In genomic region chr13:35787937-35788336, GRCh38 we compare ENCODE assay signal across 33 cellular contexts.
A peak's percentile ranks its signal among the peaks of the same experiment; 100 is the strongest.
DNase-seq lines count a peak whose midpoint lies in the region; TF ChIP-seq lines count a peak whose summit lies in the region.
"Had no signal": no experiment of that assay in that cellular context is flagged by ENCODE, and none has a peak within 500 bp of the region (broad histone marks: within the 10 kb centered on the region; RNA-seq: fewer than 3 reads in every experiment).

No MANE protein-coding gene starts in this region.

- no peaks in the 10 kb centered on the region for H3K27me3 ChIP-seq in Loucy (ENCODE audit: insufficient read depth, low read length, poor library complexity, severe bottlenecking)
- H3K27me3 ChIP-seq in WERI-Rb-1 (ENCODE audit: insufficient read depth, low read depth, severe bottlenecking): no peaks in the 10 kb centered on the region
- H3K27me3 ChIP-seq in SJCRH30: no peaks in the 10 kb centered on the region
- H3K27me3 ChIP-seq: foreskin keratinocyte, left lung, pancreas, right atrium auricular region, suprapubic skin, upper lobe of right lung had no signal

- CTCF ChIA-PET in activated CD4-positive, alpha-beta memory T cell treated with anti-CD3 and anti-CD28 coated beads for 36 hours (lab: Charles Lee): interaction anchor here (2.1 kb wide), 1 partner anchor 47 kb away, joined by 4 read pairs; no protein-coding TSS in a partner anchor

- H3K27ac ChIP-seq in WERI-Rb-1 (peak overlapping the region; percentile 52), SJCRH30 (no peak overlapping the region)
- H3K27ac ChIP-seq: C4-2B, foreskin keratinocyte, left lung, pancreas, right atrium auricular region, suprapubic skin, upper lobe of right lung had no signal

- H2AFZ ChIP-seq in Loucy (ENCODE audit: low read length): peak overlapping the region; percentile 18; the same call in 1 of the 2 replicates

- H3K36me3 Mint-ChIP-seq in activated CD4-positive, alpha-beta memory T cell treated with anti-CD3 and anti-CD28 coated beads for 36 hours: no peaks in the 10 kb centered on the region
- H3K36me3 Mint-ChIP-seq: activated naive CD8-positive, alpha-beta T cell treated with anti-CD3 and anti-CD28 coated beads for 36 hours; memory B cell had no signal

- H3K4me1 Mint-ChIP-seq in activated CD4-positive, alpha-beta memory T cell treated with anti-CD3 and anti-CD28 coated beads for 36 hours (ENCODE audit: low read depth): no peaks in the 10 kb centered on the region
- H3K4me1 Mint-ChIP-seq: activated B cell treated with CpG ODN at 0.5 μM for 24 hours; activated CD4-positive, alpha-beta T cell treated with anti-CD3 and anti-CD28 coated beads, Interleukin-2, amount 10 ng/mL, durations not matched to agents 7 days and 5 days; activated naive CD8-positive, alpha-beta T cell treated with anti-CD3 and anti-CD28 coated beads for 36 hours; memory B cell had no signal

- H3K9me3 ChIP-seq in Loucy (ENCODE audit: insufficient read depth, low read depth, low read length) (no peaks in the 10 kb centered on the region), WERI-Rb-1 (ENCODE audit: severe bottlenecking) (no peaks in the 10 kb centered on the region), SJCRH30 (replicated peaks) (no peaks in the 10 kb centered on the region)
- H3K9me3 ChIP-seq: left lung, pancreas, right atrium auricular region, suprapubic skin, upper lobe of right lung had no signal

- DNase-seq in NCI-H524 (lab: John Stamatoyannopoulos, UW) (peak; percentile 67 to 83), WERI-Rb-1 (peak; percentile 34), fibroblast of the aortic adventitia (ENCODE audit: low read depth) (peak; percentile 31), SJCRH30 (no peak), NOMO-1 (lab: John Stamatoyannopoulos, UW; ENCODE audit: unreplicated experiment in 2 of 2) (no peak)
- DNase-seq in activated CD4-positive, alpha-beta memory T cell treated with anti-CD3 and anti-CD28 coated beads for 36 hours: no peak
- DNase-seq: activated B cell treated with CpG ODN at 0.5 μM for 24 hours; activated CD4-positive, alpha-beta T cell treated with anti-CD3 and anti-CD28 coated beads, Interleukin-2, amount 10 ng/mL, durations not matched to agents 7 days and 5 days; activated gamma-delta T cell; activated naive CD8-positive, alpha-beta T cell treated with anti-CD3 and anti-CD28 coated beads for 36 hours; activated T-cell treated with anti-CD3 and anti-CD28 coated beads, Interleukin-2, amount 50 U/mL, for 4 hours; aorta; COR-L47; cortex of kidney; DMS79 treated with DMSO at 0.1 percent for 48 hours; foreskin keratinocyte; GF-D8; HCEC 1CT; head of caudate nucleus; left lung; NCI-H1048; NCI-H187; pancreas; SIG-M5; stimulated activated CD4-positive, alpha-beta T cell treated with anti-CD3 and anti-CD28 coated beads, Interleukin-1b, Interleukin-23, amount 100 ng/mL, for 48 hours; stimulated activated naive CD4-positive, alpha-beta T cell treated with Interleukin-2 at 50 U/mL for 16 hours; upper lobe of right lung had no signal

- no peaks in the 10 kb centered on the region for H3K27me3 Mint-ChIP-seq in activated CD4-positive, alpha-beta memory T cell treated with anti-CD3 and anti-CD28 coated beads for 36 hours
- H3K27me3 Mint-ChIP-seq: activated CD4-positive, alpha-beta T cell treated with anti-CD3 and anti-CD28 coated beads, Interleukin-2, amount 10 ng/mL, durations not matched to agents 7 days and 5 days had no signal

- H3K36me3 ChIP-seq in Loucy (ENCODE audit: insufficient read depth, low read length): no peaks in the 10 kb centered on the region
- H3K36me3 ChIP-seq in WERI-Rb-1: no peaks in the 10 kb centered on the region
- no peaks in the 10 kb centered on the region for H3K36me3 ChIP-seq in SJCRH30
- H3K36me3 ChIP-seq: left lung, pancreas, right atrium auricular region, suprapubic skin, upper lobe of right lung had no signal

- H3K27ac Mint-ChIP-seq in activated CD4-positive, alpha-beta memory T cell treated with anti-CD3 and anti-CD28 coated beads for 36 hours: no peak overlapping the region
- H3K27ac Mint-ChIP-seq: activated B cell treated with CpG ODN at 0.5 μM for 24 hours; activated CD4-positive, alpha-beta T cell treated with anti-CD3 and anti-CD28 coated beads, Interleukin-2, amount 10 ng/mL, durations not matched to agents 7 days and 5 days; activated naive CD8-positive, alpha-beta T cell treated with anti-CD3 and anti-CD28 coated beads for 36 hours; memory B cell had no signal

- POLR2A ChIA-PET in activated CD4-positive, alpha-beta memory T cell treated with anti-CD3 and anti-CD28 coated beads for 36 hours (lab: Charles Lee): no interaction called here

- no peak overlapping the region for H3K4me2 ChIP-seq in Loucy (ENCODE audit: low read depth, low read length, poor library complexity, severe bottlenecking)

- no peak overlapping the region for H3K4me3 Mint-ChIP-seq in activated CD4-positive, alpha-beta memory T cell treated with anti-CD3 and anti-CD28 coated beads for 36 hours
- H3K4me3 Mint-ChIP-seq: activated B cell treated with CpG ODN at 0.5 μM for 24 hours; activated CD4-positive, alpha-beta T cell treated with anti-CD3 and anti-CD28 coated beads, Interleukin-2, amount 10 ng/mL, durations not matched to agents 7 days and 5 days; activated naive CD8-positive, alpha-beta T cell treated with anti-CD3 and anti-CD28 coated beads for 36 hours; activated T-cell treated with anti-CD3 and anti-CD28 coated beads, Interleukin-2, amount 50 U/mL, for 4 hours; memory B cell; neural crest cell had no signal

- H3K4me1 ChIP-seq in Loucy (ENCODE audit: insufficient read depth, low read length, poor library complexity, severe bottlenecking): no peaks in the 10 kb centered on the region
- H3K4me1 ChIP-seq in SJCRH30: peaks cover 26% of the 10 kb centered on the region
- H3K4me1 ChIP-seq: foreskin keratinocyte, left lung, pancreas, right atrium auricular region, upper lobe of right lung had no signal

- H3F3A ChIP-seq in Loucy (ENCODE audit: low read depth): no peaks in the 10 kb centered on the region

- no peaks in the 10 kb centered on the region for H3K9me3 Mint-ChIP-seq in activated CD4-positive, alpha-beta memory T cell treated with anti-CD3 and anti-CD28 coated beads for 36 hours
- H3K9me3 Mint-ChIP-seq: activated B cell treated with CpG ODN at 0.5 μM for 24 hours; activated CD4-positive, alpha-beta T cell treated with anti-CD3 and anti-CD28 coated beads, Interleukin-2, amount 10 ng/mL, durations not matched to agents 7 days and 5 days; activated naive CD8-positive, alpha-beta T cell treated with anti-CD3 and anti-CD28 coated beads for 36 hours; activated T-cell treated with anti-CD3 and anti-CD28 coated beads, Interleukin-2, amount 50 U/mL, for 4 hours; memory B cell; neural crest cell had no signal

- no peaks in the 10 kb centered on the region for H4K20me1 ChIP-seq in Loucy (ENCODE audit: insufficient read depth, low read length, poor library complexity, severe bottlenecking)

- no peak overlapping the region for H3K9ac ChIP-seq in Loucy (ENCODE audit: low read depth, low read length, poor library complexity, severe bottlenecking)

- TF ChIP-seq CTCF in Loucy (conservative IDR thresholded peaks at IDR 0.05; ENCODE audit: low read length): no peak
- TF ChIP-seq CTCF in WERI-Rb-1 (IDR thresholded peaks at IDR 0.05; ENCODE audit: low read depth, low read length): no peak
- no peak for TF ChIP-seq CTCF in fibroblast of the aortic adventitia (IDR thresholded peaks at IDR 0.05; ENCODE audit: insufficient read depth, low read length)

- H3K9me2 ChIP-seq in Loucy (replicated peaks; ENCODE audit: low read depth, low read length): no peaks in the 10 kb centered on the region

- H3K4me3 ChIP-seq in Loucy (ENCODE audit: low read length, poor library complexity, severe bottlenecking) (no peak overlapping the region), WERI-Rb-1 (ENCODE audit: low read depth, low read length) (no peak overlapping the region), fibroblast of the aortic adventitia (ENCODE audit: low read depth, low read length) (no peak overlapping the region), SJCRH30 (no peak overlapping the region)
- H3K4me3 ChIP-seq: left lung, pancreas, right atrium auricular region, suprapubic skin, upper lobe of right lung had no signal

- no peaks in the 10 kb centered on the region for H3K79me2 ChIP-seq in Loucy (ENCODE audit: insufficient read depth, low read length)

- intact Hi-C loops in activated CD4-positive, alpha-beta memory T cell treated with anti-CD3 and anti-CD28 coated beads for 36 hours (cut with micrococcal nuclease): no loop called here

Comparison
In these comparisons a context has a peak if more than half of its experiments do, and no peak if none do; other contexts are left out.
1. DNase-seq: peak in NCI-H524 (2 of 2), WERI-Rb-1 (single experiment) and fibroblast of the aortic adventitia (single experiment); none in activated CD4-positive, alpha-beta memory T cell treated with anti-CD3 and anti-CD28 coated beads for 36 hours (single experiment), SJCRH30 (0 of 2) and NOMO-1 (0 of 2).